12 cellular contexts compared by ENCODE assay signal in genomic region chr1:180098242-180098995, GRCh38. TPM values are rescaled to one million over a fixed set of nuclear protein-coding genes. Genes with fewer than 3 reads are reported as not detected.
A peak's percentile ranks its signal among the peaks of the same experiment; 100 is the strongest.
DNase-seq lines count a peak whose midpoint lies in the region; ATAC-seq, FAIRE-seq and TF ChIP-seq lines count a peak whose summit lies in the region.
"Had no signal": no experiment of that assay in that cellular context is flagged by ENCODE, and none has a peak within 500 bp of the region (broad histone marks: within the 10 kb centered on the region; RNA-seq: fewer than 3 reads in every experiment).

No MANE protein-coding gene starts in this region.

- no peak overlapping the region for H3K4me2 ChIP-seq in HepG2 (ENCODE audit: low read depth, low read length)

- TF ChIP-seq EP300 in HepG2 (IDR thresholded peaks at IDR 0.05; ENCODE audit: low read depth in 2 of 2, low read length in 2 of 2), result no peak
- TF ChIP-seq EP300 in HepG2 (CRISPR knock-in tag; IDR thresholded peaks at IDR 0.05; ENCODE audit: borderline replicate concordance), result no peak

- H3K27me3 Mint-ChIP-seq in MCF 10A (ENCODE audit: insufficient read depth, unreplicated experiment), result no peaks in the 10 kb centered on the region

- H3K4me1 Mint-ChIP-seq in MCF 10A (ENCODE audit: insufficient read depth, unreplicated experiment), result peaks cover 16% of the 10 kb centered on the region

- H3K9me3 ChIP-seq in breast epithelium (no peaks in the 10 kb centered on the region), HepG2 (ENCODE audit: low read length) (no peaks in the 10 kb centered on the region)

- H3K36me3 ChIP-seq in breast epithelium, result no peaks in the 10 kb centered on the region
- H3K36me3 ChIP-seq in HepG2 (replicated peaks in 1 of 2; ENCODE audit: control insufficient read depth in 1 of 2, insufficient read depth in 2 of 2, low read length in 2 of 2), result peaks cover 7 to 48% of the 10 kb centered on the region in 2 experiments
- H3K36me3 ChIP-seq in urinary bladder (ENCODE audit: insufficient read depth), result peaks cover 10% of the 10 kb centered on the region

- H3K79me2 ChIP-seq in HepG2 (ENCODE audit: insufficient read depth, low read length), result no peaks in the 10 kb centered on the region

- no peaks in the 10 kb centered on the region for H3K9me3 Mint-ChIP-seq in MCF 10A (ENCODE audit: unreplicated experiment)
- H3K9me3 Mint-ChIP-seq in activated naive CD4-positive, alpha-beta T cell treated with anti-CD3 and anti-CD28 coated beads, Interleukin-2, amount 50 U/mL, for 72 hours, result no peaks in the 10 kb centered on the region

- no peak overlapping the region for H3K27ac ChIP-seq in breast epithelium
- no peak overlapping the region for H3K27ac ChIP-seq in HepG2 (ENCODE audit: extremely low read length, insufficient read depth, low read length)
- H3K27ac ChIP-seq in urinary bladder (ENCODE audit: low read depth), result peak overlapping the region; percentile 32

- no peak for TF ChIP-seq RAD21 in HepG2 (CRISPR knock-in tag; IDR thresholded peaks at IDR 0.05)

- H3K4me1 ChIP-seq in breast epithelium (no peaks in the 10 kb centered on the region), HepG2 (ENCODE audit: insufficient read depth, low read length) (0 out of 2 replicates have a peak, but pooled peaks cover 6% of the 10 kb centered on the region), urinary bladder (ENCODE audit: insufficient read depth) (no peaks in the 10 kb centered on the region)

- intact Hi-C loops in MCF 10A (cut with micrococcal nuclease), result loop anchor here (1.0 to 5.0 kb wide), 5 partner anchors 19 to 216 kb away; partner anchors contain the start of genes QSOX1 and TOR1AIP1
- intact Hi-C loops in breast epithelium (cut with DNase I; ENCODE audit: low total_unique reads), result no loop called here
- intact Hi-C loops in HepG2 (cut with micrococcal nuclease; ENCODE audit: unreplicated experiment), result no loop called here

- POLR2A ChIA-PET in MCF 10A (lab: Yijun Ruan, JAX), result interaction anchor here (0.6 to 1.9 kb wide), 14 partner anchors 13 to 403 kb away, joined by 3 to 10 read pairs (median 3); partner anchors contain the start of gene QSOX1
- POLR2A ChIA-PET in HepG2 (lab: Yijun Ruan, JAX), result no interaction called here

- H3K9ac ChIP-seq in HepG2 (ENCODE audit: insufficient read depth, low read depth, low read length), result no peak overlapping the region

- FAIRE-seq in HepG2 (lab: Jason Lieb, UNC), result no peak

- H3K4me3 Mint-ChIP-seq in MCF 10A (ENCODE audit: unreplicated experiment), result peak overlapping the region; percentile 62

- no peak overlapping the region for H2AFZ ChIP-seq in HepG2 (ENCODE audit: low read length)

- CTCF ChIA-PET in MCF 10A (lab: Yijun Ruan, JAX) (interaction anchor here (0.6 to 3.5 kb wide), 14 partner anchors 9 to 1566 kb away, joined by 3 to 29 read pairs (median 4); no protein-coding TSS in a partner anchor), HepG2 (lab: Yijun Ruan, JAX; ENCODE audit: low intra/inter-chr PET ratio, low total read pairs) (no interaction called here)

- H3K27ac Mint-ChIP-seq in MCF 10A (ENCODE audit: low read depth, unreplicated experiment), result peak overlapping the region; percentile 93
- no peak overlapping the region for H3K27ac Mint-ChIP-seq in activated naive CD4-positive, alpha-beta T cell treated with anti-CD3 and anti-CD28 coated beads, Interleukin-2, amount 50 U/mL, for 72 hours

- H3K4me3 ChIP-seq in breast epithelium, result no peak overlapping the region
- H3K4me3 ChIP-seq in HepG2 (replicated peaks in 1 of 3; ENCODE audit: insufficient read depth in 1 of 3, low read depth in 2 of 3, low read length in 3 of 3), result no peak overlapping the region
- no peak overlapping the region for H3K4me3 ChIP-seq in urinary bladder (ENCODE audit: low read depth, low read length)

- BruUV-seq in MCF 10A (replicated peaks; lab: Mats Ljungman, UMichigan) (TSS peak; percentile 98), HepG2 (replicated peaks; lab: Mats Ljungman, UMichigan) (no TSS peak)

- no peaks in the 10 kb centered on the region for H4K20me1 ChIP-seq in HepG2 (ENCODE audit: insufficient read depth, low read length)

- peak; percentile 91 for DNase-seq in MCF 10A (ENCODE audit: unreplicated experiment)
- no peak for DNase-seq in breast epithelium (ENCODE audit: low spot score in 2 of 2)
- DNase-seq in astrocyte of the hippocampus (ENCODE audit: low read depth, low spot score), result peak; percentile 56
- no peak for DNase-seq in HepG2 (ENCODE audit: low spot score)
- no peak for DNase-seq in NCI-H1092 treated with DMSO at 0.1 percent for 48 hours (lab: John Stamatoyannopoulos, UW)
- no peak for DNase-seq in GM13976 (ENCODE audit: low spot score)
- DNase-seq in activated naive CD4-positive, alpha-beta T cell treated with anti-CD3 and anti-CD28 coated beads, Interleukin-2, amount 50 U/mL, for 72 hours (ENCODE audit: low spot score in 2 of 2), result no peak
- DNase-seq: ACHN; activated CD4-positive, alpha-beta T cell treated with anti-CD3 and anti-CD28 coated beads, Interleukin-2, amount 50 U/mL, for 4 hours; NCI-H2171 treated with DMSO at 0.1 percent for 48 hours; right cardiac atrium had no signal

- TF ChIP-seq POLR2A in breast epithelium (IDR thresholded peaks at IDR 0.05) (no peak), HepG2 (IDR thresholded peaks at IDR 0.05; ENCODE audit: insufficient read depth in 1 of 2, low read depth in 2 of 2, low read length in 2 of 2) (no peak)

- in situ Hi-C loops in HepG2 (cut with HindIII; ENCODE audit: extremely low pct_ligation_motif_present, low pct_unique_long_range_greater_than_20kb) (no loop called here), GM13976 (cut with MboI; ENCODE audit: low sequenced_read_pairs, unreplicated experiment) (no loop called here)

- H3K36me3 Mint-ChIP-seq in MCF 10A (ENCODE audit: insufficient read depth, unreplicated experiment), result peaks cover 71% of the 10 kb centered on the region
- peaks cover 6 to 8% of the 10 kb centered on the region in 2 donors for H3K36me3 Mint-ChIP-seq in activated naive CD4-positive, alpha-beta T cell treated with anti-CD3 and anti-CD28 coated beads, Interleukin-2, amount 50 U/mL, for 72 hours

- TF ChIP-seq CTCF in MCF 10A (IDR thresholded peaks at IDR 0.05; ENCODE audit: unreplicated experiment), result no peak
- TF ChIP-seq CTCF in breast epithelium (IDR thresholded peaks at IDR 0.05), result no peak
- no peak for TF ChIP-seq CTCF in HepG2 (CRISPR knock-in tag; IDR thresholded peaks at IDR 0.05)
- TF ChIP-seq CTCF in GM13976 (IDR thresholded peaks at IDR 0.05; ENCODE audit: borderline replicate concordance, control extremely low read depth, extremely low read depth, insufficient read depth, missing control alignments), result no peak

- no peak for ATAC-seq in HepG2
- no peak for ATAC-seq in activated naive CD4-positive, alpha-beta T cell treated with anti-CD3 and anti-CD28 coated beads, Interleukin-2, amount 50 U/mL, for 72 hours

- H3K27me3 ChIP-seq in breast epithelium, result no peaks in the 10 kb centered on the region
- H3K27me3 ChIP-seq in HepG2 (ENCODE audit: control insufficient read depth in 1 of 2, insufficient read depth in 2 of 2, low read length in 2 of 2), result no peaks in the 10 kb centered on the region

- 97% methylated on average over 9 of the region's 9 CpGs for WGBS in HepG2 (ENCODE audit: low lambda C conversion rate)
- 40% methylated on average over 9 of the region's 9 CpGs for WGBS in urinary bladder

TF ChIP-seq in HepG2, 621 proteins besides CTCF, POLR2A, EP300 and RAD21 (continues in another document):
- TF ChIP-seq CEBPB (IDR thresholded peaks at IDR 0.05; ENCODE audit: borderline replicate concordance, low read depth, low read length) (0 out of 2 replicates have a peak, but pooled peaks have one; percentile 21), SNRNP70 (IDR thresholded peaks at IDR 0.05; ENCODE audit: low read depth, low read length) (no peak), MZF1 (CRISPR knock-in tag; IDR thresholded peaks at IDR 0.05; ENCODE audit: borderline replicate concordance) (no peak)

RNA-seq across cellular contexts. Expression of gene QSOX1, which starts 56.2 kb away (rescaled TPM):
- total RNA-seq in MCF 10A (2022), result 309 and 464 TPM in 2 replicates
- 10 to 100 TPM; 43.3 to 85.5 (median 67.5) TPM for total RNA-seq in breast epithelium
- total RNA-seq in HepG2 (2016; rRNA removed; fragmentation: Illumina TruSeq; extraction: Trizol), result 2.6 and 6.8 TPM in 2 replicates
- total RNA-seq in HepG2 (2016; cell fraction: cytosol; rRNA removed; fragmentation: Illumina TruSeq; extraction: Trizol; ENCODE audit: low read depth), result 0.18 and 0.20 TPM in 2 replicates
- 2.0 and 6.7 TPM in 2 replicates for total RNA-seq in HepG2 (2016; cell fraction: insoluble cytoplasmic fraction; rRNA removed; fragmentation: Illumina TruSeq; extraction: Trizol)
- total RNA-seq in HepG2 (2016; cell fraction: membrane; rRNA removed; fragmentation: Illumina TruSeq; extraction: Trizol), result 1.3 and 1.4 TPM in 2 replicates
- 7.0 and 10.0 TPM in 2 replicates for total RNA-seq in HepG2 (2016; cell fraction: nucleus; rRNA removed; fragmentation: Illumina TruSeq; extraction: Trizol)
- polyA plus RNA-seq in HepG2 (2011; rRNA removed), result 40.2 and 70.2 TPM in 2 replicates
- 44.6 and 54.0 TPM in 2 replicates for polyA plus RNA-seq in HepG2 (2011; cell fraction: cytosol; rRNA removed)
- polyA plus RNA-seq in HepG2 (2011; cell fraction: nucleus; rRNA removed), result 71.3 and 95.1 TPM in 2 replicates
- 58.7 and 90.3 TPM in 2 replicates for polyA plus RNA-seq in HepG2 (2012)
- polyA plus RNA-seq in HepG2 (2016; cell fraction: cytosol; fragmentation: Illumina TruSeq; extraction: Trizol; ENCODE audit: low read depth), result 0.42 and 0.75 TPM in 2 replicates
- 2.1 and 3.2 TPM in 2 replicates for polyA plus RNA-seq in HepG2 (2016; cell fraction: insoluble cytoplasmic fraction; fragmentation: Illumina TruSeq; extraction: Trizol; ENCODE audit: low read depth)
- polyA plus RNA-seq in HepG2 (2016; cell fraction: membrane; fragmentation: Illumina TruSeq; extraction: Trizol; ENCODE audit: low read depth), result 0.87 and 1.2 TPM in 2 replicates
- polyA plus RNA-seq in HepG2 (2016; cell fraction: nucleus; fragmentation: Illumina TruSeq; extraction: Trizol; ENCODE audit: insufficient read depth, low read depth), result 16.2 and 17.3 TPM in 2 replicates
- 13.5 and 31.5 TPM in 2 replicates for polyA minus RNA-seq in HepG2 (2011; rRNA and poly(A)+ RNA removed; ENCODE audit: low replicate concordance)
- 14.6 and 31.0 TPM in 2 replicates for polyA minus RNA-seq in HepG2 (2011; cell fraction: cytosol; rRNA and poly(A)+ RNA removed)
- 11.6 and 13.1 TPM in 2 replicates for polyA minus RNA-seq in HepG2 (2011; cell fraction: nucleus; rRNA and poly(A)+ RNA removed)
- 137 TPM for total RNA-seq in urinary bladder
- 217 TPM for polyA plus RNA-seq in urinary bladder
- 10 to 100 TPM; 42.1 to 42.3 TPM for total RNA-seq in activated naive CD4-positive, alpha-beta T cell treated with anti-CD3 and anti-CD28 coated beads, Interleukin-2, amount 50 U/mL, for 72 hours

Comparison
In these comparisons a context has a peak if more than half of its experiments do, and no peak if none do; other contexts are left out.
1. DNase-seq: peak in MCF 10A (single experiment) and astrocyte of the hippocampus (single experiment); none in breast epithelium (0 of 2), HepG2 (single experiment), NCI-H1092 treated with DMSO at 0.1 percent for 48 hours (single experiment), GM13976 (single experiment) and activated naive CD4-positive, alpha-beta T cell treated with anti-CD3 and anti-CD28 coated beads, Interleukin-2, amount 50 U/mL, for 72 hours (0 of 2).